Comparison of ENCODE assay signal across 16 cellular contexts in genomic region chr3:152355744-152356665, GRCh38.
DNase-seq lines count a peak whose midpoint lies in the region; ATAC-seq, FAIRE-seq and TF ChIP-seq lines count a peak whose summit lies in the region.
"Had no signal": no experiment of that assay in that cellular context is flagged by ENCODE, and none has a peak within 500 bp of the region (broad histone marks: within the 10 kb centered on the region; RNA-seq: fewer than 3 reads in every experiment).

No MANE protein-coding gene starts in this region.

- ATAC-seq in K562, result no peak
- no peak for ATAC-seq in HG03378 (IDR thresholded peaks at IDR 0.05; ENCODE audit: unreplicated experiment)

- 89% methylated on average over 10 of the region's 10 CpGs for WGBS in K562 (ENCODE audit: insufficient coverage, low coverage, missing lambda C conversion rate)
- WGBS in mesenchymal stem cell, result 99% methylated on average over 8 of the region's 10 CpGs

- no peak overlapping the region for H3K4me3 Mint-ChIP-seq in CD14-positive monocyte
- H3K4me3 Mint-ChIP-seq: activated naive CD8-positive, alpha-beta T cell treated with anti-CD3 and anti-CD28 coated beads, Interleukin-2, amount 10 ng/mL, durations not matched to agents 7 days and 5 days had no signal

- TF ChIP-seq CTCF in K562 (IDR thresholded peaks at IDR 0.05 in 2 of 3, conservative IDR thresholded peaks at IDR 0.05 in 1 of 3; ENCODE audit: insufficient read depth in 2 of 3, low read depth in 1 of 3, low read length in 3 of 3), result no peak
- TF ChIP-seq CTCF in MM.1S (IDR thresholded peaks at IDR 0.05; ENCODE audit: low read length), result no peak
- TF ChIP-seq CTCF in CD14-positive monocyte (IDR thresholded peaks at IDR 0.05), result no peak

- H4K91ac ChIP-seq in mesenchymal stem cell (ENCODE audit: low read length), result no peak overlapping the region

- no peak overlapping the region for H2AFZ ChIP-seq in ACC112 (ENCODE audit: low read length, unreplicated experiment)
- no peak overlapping the region for H2AFZ ChIP-seq in K562 (ENCODE audit: low read depth, low read length)
- no peak overlapping the region for H2AFZ ChIP-seq in mesenchymal stem cell (ENCODE audit: low read depth, low read length)
- H2AFZ ChIP-seq in MM.1S (ENCODE audit: low read length), result no peak overlapping the region

- in situ Hi-C loops in K562 (cut with MboI), result no loop called here

- H3K4me1 Mint-ChIP-seq in CD14-positive monocyte, result peaks cover 2% of the 10 kb centered on the region

- no peaks in the 10 kb centered on the region for H3K27me3 ChIP-seq in ACC112 (ENCODE audit: insufficient read depth, low read length)
- H3K27me3 ChIP-seq in K562 (ENCODE audit: control insufficient read depth in 2 of 2, insufficient read depth in 2 of 2, low read length in 2 of 2), result no peaks in the 10 kb centered on the region
- no peaks in the 10 kb centered on the region for H3K27me3 ChIP-seq in mesenchymal stem cell (ENCODE audit: control insufficient read depth in 1 of 2, insufficient read depth in 1 of 2, low read length in 2 of 2)
- no peaks in the 10 kb centered on the region for H3K27me3 ChIP-seq in MM.1S (replicated peaks; ENCODE audit: insufficient read depth, low read length)
- H3K27me3 ChIP-seq: colonic mucosa, neutrophil, SJCRH30 had no signal

- no peak overlapping the region for H2BK12ac ChIP-seq in mesenchymal stem cell (ENCODE audit: low read length in 2 of 2)

- TF ChIP-seq RAD21 in K562 (CRISPR knock-in tag; conservative IDR thresholded peaks at IDR 0.05 in 1 of 2, IDR thresholded peaks at IDR 0.05 in 1 of 2), result no peak

- no peaks in the 10 kb centered on the region for H3K9me3 Mint-ChIP-seq in CD14-positive monocyte
- H3K9me3 Mint-ChIP-seq: activated naive CD8-positive, alpha-beta T cell treated with anti-CD3 and anti-CD28 coated beads, Interleukin-2, amount 10 ng/mL, durations not matched to agents 7 days and 5 days had no signal

- H3K4me2 ChIP-seq in K562 (ENCODE audit: insufficient read depth, low read length) (no peak overlapping the region), mesenchymal stem cell (ENCODE audit: low read length, poor library complexity, severe bottlenecking) (no peak overlapping the region), MM.1S (ENCODE audit: low read depth, low read length) (no peak overlapping the region)

- peaks cover 6% of the 10 kb centered on the region for H3K79me1 ChIP-seq in mesenchymal stem cell (replicated peaks; ENCODE audit: low read length, poor library complexity, severe bottlenecking)

- no peak overlapping the region for H3K23ac ChIP-seq in mesenchymal stem cell (ENCODE audit: low read length in 2 of 2)

- H3K4me1 ChIP-seq in ACC112 (ENCODE audit: control insufficient read depth, insufficient read depth, low read length, unreplicated experiment) (peaks cover 59% of the 10 kb centered on the region), K562 (replicated peaks in 1 of 2; ENCODE audit: control insufficient read depth in 2 of 2, insufficient read depth in 2 of 2, low read length in 2 of 2) (no peaks in the 10 kb centered on the region), mesenchymal stem cell (ENCODE audit: control insufficient read depth, insufficient read depth, low read depth, low read length) (peaks cover 4% of the 10 kb centered on the region), MM.1S (ENCODE audit: low read length) (no peaks in the 10 kb centered on the region)
- H3K4me1 ChIP-seq: colonic mucosa, SJCRH30 had no signal

- FAIRE-seq in K562 (lab: Jason Lieb, UNC), result peak; percentile 26

- no peak overlapping the region for H2BK5ac ChIP-seq in mesenchymal stem cell (ENCODE audit: low read depth, low read length, poor library complexity, severe bottlenecking)

- no peak for TF ChIP-seq EP300 in K562 (IDR thresholded peaks at IDR 0.05; ENCODE audit: low read length)

- H3K9ac ChIP-seq in K562 (ENCODE audit: insufficient read depth in 1 of 2, low read depth in 2 of 2, low read length in 2 of 2) (no peak overlapping the region), mesenchymal stem cell (ENCODE audit: low read length) (peak overlapping the region; percentile 46), MM.1S (ENCODE audit: low read length) (no peak overlapping the region)

- no peak for TF ChIP-seq POLR2A in K562 (conservative IDR thresholded peaks at IDR 0.05)

- no peak overlapping the region for H3K4ac ChIP-seq in mesenchymal stem cell (ENCODE audit: low read depth in 1 of 2, low read length in 2 of 2)

- peak overlapping the region in 2 of 7 donors; percentile 77 to 79 for H3K27ac Mint-ChIP-seq in CD14-positive monocyte
- H3K27ac Mint-ChIP-seq: activated naive CD8-positive, alpha-beta T cell treated with anti-CD3 and anti-CD28 coated beads, Interleukin-2, amount 10 ng/mL, durations not matched to agents 7 days and 5 days had no signal

- no peaks in the 10 kb centered on the region for H3K9me2 ChIP-seq in MM.1S (replicated peaks; ENCODE audit: insufficient read depth, low read length)

- no peak overlapping the region for H2BK120ac ChIP-seq in mesenchymal stem cell (ENCODE audit: low read depth, low read length)

- H4K20me1 ChIP-seq in K562 (replicated peaks; ENCODE audit: control insufficient read depth, insufficient read depth, low read length) (peaks cover 12% of the 10 kb centered on the region), MM.1S (ENCODE audit: insufficient read depth, low read length) (peaks cover 13% of the 10 kb centered on the region)

- H4K8ac ChIP-seq in mesenchymal stem cell (ENCODE audit: low read length), result no peak overlapping the region

- H3K14ac ChIP-seq in mesenchymal stem cell (ENCODE audit: low read length in 2 of 2), result peak overlapping the region in 1 of 2 experiments; percentile 57

- peaks cover 31 to 41% of the 10 kb centered on the region in 2 donors for H3K36me3 Mint-ChIP-seq in CD14-positive monocyte

- no peaks in the 10 kb centered on the region for H3K27me3 Mint-ChIP-seq in CD14-positive monocyte (ENCODE audit: low read depth in 3 of 3)
- H3K27me3 Mint-ChIP-seq: activated naive CD8-positive, alpha-beta T cell treated with anti-CD3 and anti-CD28 coated beads, Interleukin-2, amount 10 ng/mL, durations not matched to agents 7 days and 5 days had no signal

- DNase-seq in EH (ENCODE audit: low read depth) (peak; percentile 55), K562 (ENCODE audit: extremely low read depth in 1 of 4, low spot score in 3 of 4) (no peak), mesenchymal stem cell (no peak), NOMO-1 treated with dmso at 0.1 percent for 144 hours (lab: John Stamatoyannopoulos, UW; ENCODE audit: unreplicated experiment) (no peak), MM.1S (no peak), CD14-positive monocyte (ENCODE audit: low spot score) (no peak)
- DNase-seq: activated naive CD8-positive, alpha-beta T cell treated with anti-CD3 and anti-CD28 coated beads, Interleukin-2, amount 10 ng/mL, durations not matched to agents 7 days and 5 days; colonic mucosa; H7; NCI-H1105 treated with DMSO at 0.1 percent for 48 hours; SJCRH30; small intestine had no signal

- intact Hi-C loops in K562 (cut with micrococcal nuclease) (no loop called here), CD14-positive monocyte (cut with micrococcal nuclease) (loop anchor here in 1 of 2 donors (5.0 kb wide), 1 partner anchor 34 kb away; no protein-coding TSS in a partner anchor)

- no peaks in the 10 kb centered on the region for H3K9me3 ChIP-seq in K562 (replicated peaks; ENCODE audit: control insufficient read depth, insufficient read depth, low read depth, low read length)
- no peaks in the 10 kb centered on the region for H3K9me3 ChIP-seq in mesenchymal stem cell (ENCODE audit: control insufficient read depth, low read length)
- no peaks in the 10 kb centered on the region for H3K9me3 ChIP-seq in MM.1S (replicated peaks; ENCODE audit: insufficient read depth, low read length)
- H3K9me3 ChIP-seq: colonic mucosa, neutrophil, SJCRH30 had no signal

- H3K9me1 ChIP-seq in K562 (ENCODE audit: control insufficient read depth, insufficient read depth, low read length), result no peaks in the 10 kb centered on the region

- H3K79me2 ChIP-seq in ACC112 (ENCODE audit: control insufficient read depth, insufficient read depth, low read length, unreplicated experiment), result peaks cover 89% of the 10 kb centered on the region
- H3K79me2 ChIP-seq in K562 (ENCODE audit: control insufficient read depth, insufficient read depth, low read length), result peaks cover 100% of the 10 kb centered on the region
- H3K79me2 ChIP-seq in MM.1S (ENCODE audit: low read length), result peaks cover 98% of the 10 kb centered on the region

- H3K18ac ChIP-seq in mesenchymal stem cell (ENCODE audit: low read depth in 1 of 2, low read length in 2 of 2), result peak overlapping the region in 1 of 2 experiments; percentile 33

- no peaks in the 10 kb centered on the region for H3F3A ChIP-seq in MM.1S (ENCODE audit: insufficient read depth, low read length)

- BruUV-seq in K562 (replicated peaks; lab: Mats Ljungman, UMichigan), result no TSS peak

- H2AK5ac ChIP-seq in mesenchymal stem cell (ENCODE audit: low read length, severe bottlenecking), result no peak overlapping the region

- no peaks in the 10 kb centered on the region for H3K36me3 ChIP-seq in ACC112 (ENCODE audit: insufficient read depth, low read length)
- peaks cover 56% of the 10 kb centered on the region for H3K36me3 ChIP-seq in K562 (ENCODE audit: control insufficient read depth, insufficient read depth, low read length)
- peaks cover 0 to 4% of the 10 kb centered on the region in 2 experiments for H3K36me3 ChIP-seq in mesenchymal stem cell (ENCODE audit: control insufficient read depth in 1 of 2, insufficient read depth in 2 of 2, low read depth in 1 of 2, low read length in 2 of 2)
- H3K36me3 ChIP-seq in MM.1S (replicated peaks; ENCODE audit: insufficient read depth, low read length), result peaks cover 6% of the 10 kb centered on the region
- H3K36me3 ChIP-seq: colonic mucosa, neutrophil had no signal

- POLR2A ChIA-PET in K562 (lab: Yijun Ruan, JAX), result interaction anchor here (0.6 kb wide), 1 partner anchor 8 kb away, joined by 3 read pairs; no protein-coding TSS in a partner anchor

- H3K4me3 ChIP-seq in ACC112 (ENCODE audit: low read depth, low read length) (no peak overlapping the region), K562 (no peak overlapping the region), mesenchymal stem cell (ENCODE audit: insufficient read depth in 1 of 2, low read depth in 1 of 2, low read length in 2 of 2) (no peak overlapping the region), MM.1S (ENCODE audit: low read length) (no peak overlapping the region)
- H3K4me3 ChIP-seq: colonic mucosa, lung, SJCRH30 had no signal

- CTCF ChIA-PET in K562 (lab: Yijun Ruan, JAX; ENCODE audit: low intra/inter-chr PET ratio), result no interaction called here

- H2BK15ac ChIP-seq in mesenchymal stem cell (ENCODE audit: low read depth, poor library complexity, severe bottlenecking), result peak overlapping the region; percentile 7

- peak overlapping the region; percentile 56 for H3K27ac ChIP-seq in ACC112 (ENCODE audit: low read depth, low read length)
- no peak overlapping the region for H3K27ac ChIP-seq in K562 (ENCODE audit: extremely low read depth, low read depth, low read length)
- H3K27ac ChIP-seq in mesenchymal stem cell (ENCODE audit: low read length, poor library complexity, severe bottlenecking), result no peak overlapping the region
- H3K27ac ChIP-seq in MM.1S (ENCODE audit: low read length), result no peak overlapping the region
- H3K27ac ChIP-seq: colonic mucosa, SJCRH30 had no signal

TF ChIP-seq in K562, 482 proteins besides CTCF, POLR2A, EP300 and RAD21 (continues in another document):
- TF ChIP-seq SMC3 (conservative IDR thresholded peaks at IDR 0.05; ENCODE audit: insufficient read depth, low read depth, low read length), result no peak
- no peak for TF ChIP-seq GABPB1 (CRISPR knock-in tag; IDR thresholded peaks at IDR 0.05)
